26 cellular contexts compared by ENCODE assay signal in the genomic region with DNA sequence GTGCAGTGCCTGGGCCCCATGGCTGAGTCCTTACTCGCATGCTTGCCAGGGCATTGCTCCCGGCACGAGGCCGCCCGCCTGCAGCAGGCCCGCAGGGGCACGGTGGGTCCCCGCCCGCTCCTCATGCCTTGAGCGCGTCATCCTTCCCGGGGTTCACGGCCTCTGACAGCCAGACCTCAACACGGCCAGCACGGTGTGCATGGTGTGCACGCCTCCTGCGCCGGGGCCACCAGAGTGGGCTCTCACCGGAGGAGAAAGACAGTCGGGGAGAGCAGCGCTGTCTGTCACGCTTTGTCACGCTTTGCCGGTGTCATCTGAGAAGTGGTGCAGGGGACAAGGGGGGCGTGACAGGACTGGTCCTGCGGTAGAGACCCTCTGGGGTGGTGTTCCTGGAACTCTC. TPM values are rescaled to one million over a fixed set of nuclear protein-coding genes. Genes with fewer than 3 reads are reported as not detected.
DNase-seq lines count a peak whose midpoint lies in the region; ATAC-seq and TF ChIP-seq lines count a peak whose summit lies in the region.
"Had no signal": no experiment of that assay in that cellular context is flagged by ENCODE, and none has a peak within 500 bp of the region (broad histone marks: within the 10 kb centered on the region; RNA-seq: fewer than 3 reads in every experiment).

No MANE protein-coding gene starts in this region.

- H4K91ac ChIP-seq in mesenchymal stem cell (ENCODE audit: low read length): peak overlapping the region; percentile 11

- DNase-seq in activated naive CD8-positive, alpha-beta T cell treated with anti-CD3 and anti-CD28 coated beads, Interleukin-2, amount 10 ng/mL, durations not matched to agents 7 days and 5 days: peak; percentile 17
- no peak for DNase-seq in activated naive CD8-positive, alpha-beta T cell treated with anti-CD3 and anti-CD28 coated beads, Interleukin-2, amount 50 U/mL, for 24 hours
- DNase-seq in heart left ventricle (peak in 4 of 5 donors; percentile 13 to 58 (median 20)), mesenchymal stem cell (no peak), sigmoid colon (peak; percentile 54), Calu3 (no peak), NCI-H2029 (lab: John Stamatoyannopoulos, UW) (no peak)
- no peak for DNase-seq in activated CD8-positive, alpha-beta memory T cell treated with anti-CD3 and anti-CD28 coated beads, Interleukin-2, amount 50 U/mL, for 48 hours
- DNase-seq: activated CD4-positive, alpha-beta T cell treated with anti-CD3 and anti-CD28 coated beads, Interleukin-2, amount 50 U/mL, for 4 hours; activated CD4-positive, CD25-positive, alpha-beta regulatory T cell; caudate nucleus; CD4-positive, alpha-beta memory T cell; foreskin fibroblast; NCI-H1105; NCI-H1930; NCI-H526; SJCRH30; transverse colon had no signal

- no peak overlapping the region for H2AK5ac ChIP-seq in mesenchymal stem cell (ENCODE audit: low read length, severe bottlenecking)

- no peak overlapping the region for H3K4me2 ChIP-seq in mesenchymal stem cell (ENCODE audit: low read length, poor library complexity, severe bottlenecking)

- H2BK12ac ChIP-seq in mesenchymal stem cell (ENCODE audit: low read length in 2 of 2): no peak overlapping the region

- H3K27ac ChIP-seq in heart left ventricle (no peak overlapping the region), mesenchymal stem cell (ENCODE audit: low read length, poor library complexity, severe bottlenecking) (no peak overlapping the region), sigmoid colon (no peak overlapping the region)
- H3K27ac ChIP-seq: SJCRH30, skin epidermis, transverse colon had no signal

- H3K27me3 ChIP-seq in heart left ventricle (no peaks in the 10 kb centered on the region), mesenchymal stem cell (ENCODE audit: control insufficient read depth in 1 of 2, insufficient read depth in 1 of 2, low read length in 2 of 2) (peaks cover 0 to 22% of the 10 kb centered on the region in 2 experiments), sigmoid colon (no peaks in the 10 kb centered on the region)
- H3K27me3 ChIP-seq: transverse colon had no signal

- POLR2A ChIA-PET in activated naive CD8-positive, alpha-beta T cell treated with anti-CD3 and anti-CD28 coated beads, Interleukin-2, amount 10 ng/mL, durations not matched to agents 7 days and 5 days (lab: Charles Lee): no interaction called here

- no peak overlapping the region for H3K4ac ChIP-seq in mesenchymal stem cell (ENCODE audit: low read depth in 1 of 2, low read length in 2 of 2)

- no peaks in the 10 kb centered on the region for H3K9me3 Mint-ChIP-seq in activated naive CD8-positive, alpha-beta T cell treated with anti-CD3 and anti-CD28 coated beads, Interleukin-2, amount 10 ng/mL, durations not matched to agents 7 days and 5 days
- H3K9me3 Mint-ChIP-seq in activated naive CD8-positive, alpha-beta T cell treated with anti-CD3 and anti-CD28 coated beads, Interleukin-2, amount 50 U/mL, for 24 hours: no peaks in the 10 kb centered on the region
- H3K9me3 Mint-ChIP-seq in Calu3 (ENCODE audit: low read depth, unreplicated experiment): no peaks in the 10 kb centered on the region
- H3K9me3 Mint-ChIP-seq: activated naive CD4-positive, alpha-beta T cell treated with anti-CD3 and anti-CD28 coated beads, Interleukin-2, amount 50 U/mL, for 72 hours; activated T-helper 1 cell treated with anti-CD3 and anti-CD28 coated beads, Interleukin-12 subunit alpha, Interleukin-12 subunit beta, Interleukin-2, Interleukin-4 antibody, amounts not matched to agents 30 ng/mL and 10 ng/mL and 1 ng/mL, durations not matched to agents 14 hours and 24 hours and 36 hours; CD4-positive, alpha-beta memory T cell; nephron had no signal

- H3K4me3 ChIP-seq in heart left ventricle (no peak overlapping the region), mesenchymal stem cell (ENCODE audit: insufficient read depth in 1 of 2, low read depth in 1 of 2, low read length in 2 of 2) (no peak overlapping the region), sigmoid colon (no peak overlapping the region)
- H3K4me3 ChIP-seq: HAP-1, SJCRH30, skin epidermis, transverse colon had no signal

- no peak for TF ChIP-seq EP300 in sigmoid colon (IDR thresholded peaks at IDR 0.05)

- H3K4me3 Mint-ChIP-seq in activated naive CD8-positive, alpha-beta T cell treated with anti-CD3 and anti-CD28 coated beads, Interleukin-2, amount 10 ng/mL, durations not matched to agents 7 days and 5 days: no peak overlapping the region
- no peak overlapping the region for H3K4me3 Mint-ChIP-seq in activated naive CD8-positive, alpha-beta T cell treated with anti-CD3 and anti-CD28 coated beads, Interleukin-2, amount 50 U/mL, for 24 hours
- H3K4me3 Mint-ChIP-seq in Calu3 (ENCODE audit: low read depth, unreplicated experiment): no peak overlapping the region
- H3K4me3 Mint-ChIP-seq: activated T-helper 1 cell treated with anti-CD3 and anti-CD28 coated beads, Interleukin-12 subunit alpha, Interleukin-12 subunit beta, Interleukin-2, Interleukin-4 antibody, amounts not matched to agents 30 ng/mL and 10 ng/mL and 1 ng/mL, durations not matched to agents 14 hours and 24 hours and 36 hours; CD4-positive, alpha-beta memory T cell; nephron had no signal

- H3K9me3 ChIP-seq in heart left ventricle (no peaks in the 10 kb centered on the region), mesenchymal stem cell (ENCODE audit: control insufficient read depth, low read length) (no peaks in the 10 kb centered on the region), sigmoid colon (no peaks in the 10 kb centered on the region)
- H3K9me3 ChIP-seq: HAP-1, SJCRH30, transverse colon had no signal

- no peak overlapping the region for H3K9ac ChIP-seq in mesenchymal stem cell (ENCODE audit: low read length)

- BruUV-seq in Calu3 (replicated peaks; lab: Mats Ljungman, UMichigan): no TSS peak

- H3K36me3 Mint-ChIP-seq in activated naive CD8-positive, alpha-beta T cell treated with anti-CD3 and anti-CD28 coated beads, Interleukin-2, amount 10 ng/mL, durations not matched to agents 7 days and 5 days: no peaks in the 10 kb centered on the region
- no peaks in the 10 kb centered on the region for H3K36me3 Mint-ChIP-seq in activated naive CD8-positive, alpha-beta T cell treated with anti-CD3 and anti-CD28 coated beads, Interleukin-2, amount 50 U/mL, for 24 hours (ENCODE audit: low read depth)
- H3K36me3 Mint-ChIP-seq in Calu3 (ENCODE audit: insufficient read depth, unreplicated experiment): no peaks in the 10 kb centered on the region
- H3K36me3 Mint-ChIP-seq: activated naive CD4-positive, alpha-beta T cell treated with anti-CD3 and anti-CD28 coated beads, Interleukin-2, amount 50 U/mL, for 72 hours; CD4-positive, alpha-beta memory T cell had no signal

- H3K4me1 Mint-ChIP-seq in activated naive CD8-positive, alpha-beta T cell treated with anti-CD3 and anti-CD28 coated beads, Interleukin-2, amount 10 ng/mL, durations not matched to agents 7 days and 5 days: no peaks in the 10 kb centered on the region
- H3K4me1 Mint-ChIP-seq in activated naive CD8-positive, alpha-beta T cell treated with anti-CD3 and anti-CD28 coated beads, Interleukin-2, amount 50 U/mL, for 24 hours: peaks cover 6% of the 10 kb centered on the region
- H3K4me1 Mint-ChIP-seq in Calu3 (ENCODE audit: low read depth, unreplicated experiment): no peaks in the 10 kb centered on the region
- H3K4me1 Mint-ChIP-seq: CD4-positive, alpha-beta memory T cell had no signal

- no peak overlapping the region for H3K23ac ChIP-seq in mesenchymal stem cell (ENCODE audit: low read length in 2 of 2)

- CTCF ChIA-PET in Calu3 (lab: Charles Lee): no interaction called here

- intact Hi-C loops in heart left ventricle (cut with DNase I): loop anchor here in 1 of 10 donors (5.0 kb wide), 1 partner anchor 39 kb away; no protein-coding TSS in a partner anchor
- intact Hi-C loops in sigmoid colon (cut with DNase I): no loop called here
- intact Hi-C loops in Calu3 (cut with micrococcal nuclease; ENCODE audit: unreplicated experiment): no loop called here

- no peak overlapping the region for H2BK15ac ChIP-seq in mesenchymal stem cell (ENCODE audit: low read depth, poor library complexity, severe bottlenecking)

- WGBS in heart left ventricle, 4 donors: 92 to 96% (median 93%) methylated on average over 17 to 26 of the region's 26 CpGs
- WGBS in mesenchymal stem cell: 98% methylated on average over 26 of the region's 26 CpGs
- WGBS in sigmoid colon, 2 donors: 87 to 89% methylated on average over 26 of the region's 26 CpGs

- no peak overlapping the region for H4K8ac ChIP-seq in mesenchymal stem cell (ENCODE audit: low read length)

- TF ChIP-seq CTCF in heart left ventricle (IDR thresholded peaks at IDR 0.05) (no peak), sigmoid colon (IDR thresholded peaks at IDR 0.05) (no peak), Calu3 (IDR thresholded peaks at IDR 0.05; ENCODE audit: unreplicated experiment) (no peak)

- peaks cover 7% of the 10 kb centered on the region for H3K27me3 Mint-ChIP-seq in activated naive CD8-positive, alpha-beta T cell treated with anti-CD3 and anti-CD28 coated beads, Interleukin-2, amount 10 ng/mL, durations not matched to agents 7 days and 5 days
- H3K27me3 Mint-ChIP-seq in activated naive CD8-positive, alpha-beta T cell treated with anti-CD3 and anti-CD28 coated beads, Interleukin-2, amount 50 U/mL, for 24 hours: no peaks in the 10 kb centered on the region
- peaks cover 46% of the 10 kb centered on the region for H3K27me3 Mint-ChIP-seq in Calu3 (ENCODE audit: unreplicated experiment)

- no peaks in the 10 kb centered on the region for H3K79me1 ChIP-seq in mesenchymal stem cell (replicated peaks; ENCODE audit: low read length, poor library complexity, severe bottlenecking)

- H3K4me1 ChIP-seq in heart left ventricle: peaks cover 0 to 3% (median 0%) of the 10 kb centered on the region in 12 donors
- peaks cover 2% of the 10 kb centered on the region for H3K4me1 ChIP-seq in mesenchymal stem cell (ENCODE audit: control insufficient read depth, insufficient read depth, low read depth, low read length)
- H3K4me1 ChIP-seq in sigmoid colon: no peaks in the 10 kb centered on the region
- H3K4me1 ChIP-seq: HAP-1, transverse colon had no signal

- no peak overlapping the region for H2BK5ac ChIP-seq in mesenchymal stem cell (ENCODE audit: low read depth, low read length, poor library complexity, severe bottlenecking)

- H2AFZ ChIP-seq in mesenchymal stem cell (ENCODE audit: low read depth, low read length): no peak overlapping the region

- H3K27ac Mint-ChIP-seq in activated naive CD8-positive, alpha-beta T cell treated with anti-CD3 and anti-CD28 coated beads, Interleukin-2, amount 10 ng/mL, durations not matched to agents 7 days and 5 days: no peak overlapping the region
- H3K27ac Mint-ChIP-seq in activated naive CD8-positive, alpha-beta T cell treated with anti-CD3 and anti-CD28 coated beads, Interleukin-2, amount 50 U/mL, for 24 hours: no peak overlapping the region
- no peak overlapping the region for H3K27ac Mint-ChIP-seq in Calu3 (ENCODE audit: unreplicated experiment)
- H3K27ac Mint-ChIP-seq: activated naive CD4-positive, alpha-beta T cell treated with anti-CD3 and anti-CD28 coated beads, Interleukin-2, amount 50 U/mL, for 72 hours; activated T-helper 1 cell treated with anti-CD3 and anti-CD28 coated beads, Interleukin-12 subunit alpha, Interleukin-12 subunit beta, Interleukin-2, Interleukin-4 antibody, amounts not matched to agents 30 ng/mL and 10 ng/mL and 1 ng/mL, durations not matched to agents 14 hours and 24 hours and 36 hours; CD4-positive, alpha-beta memory T cell; nephron had no signal

- TF ChIP-seq POLR2A in heart left ventricle (IDR thresholded peaks at IDR 0.05) (no peak), sigmoid colon (IDR thresholded peaks at IDR 0.05) (no peak)

- H2BK120ac ChIP-seq in mesenchymal stem cell (ENCODE audit: low read depth, low read length): no peak overlapping the region

- no peak overlapping the region for H3K18ac ChIP-seq in mesenchymal stem cell (ENCODE audit: low read depth in 1 of 2, low read length in 2 of 2)

- no peak for ATAC-seq in activated naive CD8-positive, alpha-beta T cell treated with anti-CD3 and anti-CD28 coated beads, Interleukin-2, amount 10 ng/mL, durations not matched to agents 7 days and 5 days (ENCODE audit: low read depth)
- ATAC-seq in activated naive CD8-positive, alpha-beta T cell treated with anti-CD3 and anti-CD28 coated beads, Interleukin-2, amount 50 U/mL, for 24 hours: no peak
- no peak for ATAC-seq in heart left ventricle
- ATAC-seq: activated naive CD4-positive, alpha-beta T cell treated with anti-CD3 and anti-CD28 coated beads, Interleukin-2, amount 50 U/mL, for 72 hours; esophagus mucosa; left colon; Panc1 had no signal

- peak overlapping the region in 1 of 2 experiments; percentile 74 for H3K14ac ChIP-seq in mesenchymal stem cell (ENCODE audit: low read length in 2 of 2)

- no peaks in the 10 kb centered on the region for H3K36me3 ChIP-seq in heart left ventricle
- no peaks in the 10 kb centered on the region for H3K36me3 ChIP-seq in mesenchymal stem cell (ENCODE audit: control insufficient read depth in 1 of 2, insufficient read depth in 2 of 2, low read depth in 1 of 2, low read length in 2 of 2)
- H3K36me3 ChIP-seq in sigmoid colon: no peaks in the 10 kb centered on the region
- H3K36me3 ChIP-seq: HAP-1, SJCRH30, transverse colon had no signal

RNA-seq across cellular contexts. Expression of gene COL18A1, which starts 11.9 kb away (rescaled TPM):
- total RNA-seq in activated naive CD8-positive, alpha-beta T cell treated with anti-CD3 and anti-CD28 coated beads, Interleukin-2, amount 10 ng/mL, durations not matched to agents 7 days and 5 days: 10 to 100 TPM; 12.5 to 12.8 TPM
- total RNA-seq in heart left ventricle (100 to 1,000 TPM in 2 of 9 donors, 10 to 100 TPM in 7; 31.7 to 109 (median 59.0) TPM), sigmoid colon (100 to 1,000 TPM in 3 of 4 donors, 10 to 100 TPM in 1; 39.7 to 197 (median 103) TPM), Calu3 (2022) (54.5 and 82.9 TPM in 2 replicates)
- polyA plus RNA-seq in heart left ventricle (10 to 100 TPM; 38.9 to 65.6 TPM), sigmoid colon (10 to 100 TPM in 1 of 3 donors, 1 to 10 TPM in 2; 4.4 to 34.8 (median 5.4) TPM)
- polyA plus RNA-seq in mesenchymal stem cell (2013, experiment 1 of 2): 330 TPM
- 322 TPM for polyA plus RNA-seq in mesenchymal stem cell (2013, experiment 2 of 2)

Comparison
In these comparisons a context has a peak if more than half of its experiments do, and no peak if none do; other contexts are left out.
1. DNase-seq: peak in activated naive CD8-positive, alpha-beta T cell treated with anti-CD3 and anti-CD28 coated beads, Interleukin-2, amount 10 ng/mL, durations not matched to agents 7 days and 5 days (single experiment), heart left ventricle (4 of 5) and sigmoid colon (single experiment); none in activated naive CD8-positive, alpha-beta T cell treated with anti-CD3 and anti-CD28 coated beads, Interleukin-2, amount 50 U/mL, for 24 hours (single experiment), mesenchymal stem cell (single experiment), Calu3 (single experiment), NCI-H2029 (single experiment) and activated CD8-positive, alpha-beta memory T cell treated with anti-CD3 and anti-CD28 coated beads, Interleukin-2, amount 50 U/mL, for 48 hours (single experiment).